ENCODE assay signal across 8 cellular contexts in genomic region chr10:47775361-47776231, GRCh38. TPM values are rescaled to one million over a fixed set of nuclear protein-coding genes. Genes with fewer than 3 reads are reported as not detected.
A peak's percentile ranks its signal among the peaks of the same experiment; 100 is the strongest.
DNase-seq lines count a peak whose midpoint lies in the region; ATAC-seq and TF ChIP-seq lines count a peak whose summit lies in the region.
"Not testable (repeated sequence)": the region's sequence is repeated elsewhere in the genome, so short reads cannot be mapped to it uniquely, and the experiment has no call there.

No MANE protein-coding gene starts in this region.

- H3K27ac Mint-ChIP-seq in activated naive CD4-positive, alpha-beta T cell treated with anti-CD3 and anti-CD28 coated beads for 36 hours, result not testable (repeated sequence)

- not testable (repeated sequence) for H3K4me2 ChIP-seq in MM.1S (ENCODE audit: low read depth, low read length); OCI-LY3 (ENCODE audit: low read length)

- H3K9me3 ChIP-seq in MM.1S (replicated peaks; ENCODE audit: insufficient read depth, low read length); OCI-LY3 (ENCODE audit: insufficient read depth, low read length): not testable (repeated sequence)

- DNase-seq in AML-193 (lab: John Stamatoyannopoulos, UW) (peak; percentile 36 to 44), MM.1S (peak; percentile 45), epithelial cell of proximal tubule (ENCODE audit: low read depth) (peak; percentile 26), kidney tubule cell (ENCODE audit: low spot score) (peak; percentile 72), retina (peak; percentile 30)
- peak; percentile 48 for DNase-seq in activated naive CD4-positive, alpha-beta T cell treated with anti-CD3 and anti-CD28 coated beads for 36 hours

- H3K36me3 ChIP-seq in MM.1S (replicated peaks; ENCODE audit: insufficient read depth, low read length); OCI-LY3 (replicated peaks; ENCODE audit: low read depth, low read length): not testable (repeated sequence)

- H3K9me2 ChIP-seq in MM.1S (replicated peaks; ENCODE audit: insufficient read depth, low read length), result not testable (repeated sequence)

- H3K79me2 ChIP-seq in MM.1S (ENCODE audit: low read length); OCI-LY3 (ENCODE audit: low read length): not testable (repeated sequence)

- H3K27me3 ChIP-seq in MM.1S (replicated peaks; ENCODE audit: insufficient read depth, low read length); OCI-LY3 (ENCODE audit: low read depth, low read length): not testable (repeated sequence)

- not testable (repeated sequence) for H3K9me3 Mint-ChIP-seq in activated naive CD4-positive, alpha-beta T cell treated with anti-CD3 and anti-CD28 coated beads for 36 hours

- H3K27ac ChIP-seq in MM.1S (ENCODE audit: low read length); OCI-LY3 (ENCODE audit: low read length): not testable (repeated sequence)

- not testable (repeated sequence) for H3K4me1 ChIP-seq in MM.1S (ENCODE audit: low read length); OCI-LY3 (ENCODE audit: low read length)

- H3F3A ChIP-seq in MM.1S (ENCODE audit: insufficient read depth, low read length), result not testable (repeated sequence)

- H3K27me3 Mint-ChIP-seq in activated naive CD4-positive, alpha-beta T cell treated with anti-CD3 and anti-CD28 coated beads for 36 hours (ENCODE audit: low read depth), result not testable (repeated sequence)

- not testable (repeated sequence) for H3K4me3 ChIP-seq in MM.1S (ENCODE audit: low read length); OCI-LY3 (ENCODE audit: low read length); epithelial cell of proximal tubule (ENCODE audit: low read depth, low read length)

- H3K36me3 Mint-ChIP-seq in activated naive CD4-positive, alpha-beta T cell treated with anti-CD3 and anti-CD28 coated beads for 36 hours (ENCODE audit: low read depth), result not testable (repeated sequence)

- ATAC-seq in GM18909 (IDR thresholded peaks at IDR 0.05; ENCODE audit: poor library complexity, unreplicated experiment), result peak; percentile 52

- H3K4me1 Mint-ChIP-seq in activated naive CD4-positive, alpha-beta T cell treated with anti-CD3 and anti-CD28 coated beads for 36 hours (ENCODE audit: low read depth), result not testable (repeated sequence)

- not testable (repeated sequence) for H2AFZ ChIP-seq in MM.1S (ENCODE audit: low read length); OCI-LY3 (ENCODE audit: low read depth, low read length)

- H3K4me3 Mint-ChIP-seq in activated naive CD4-positive, alpha-beta T cell treated with anti-CD3 and anti-CD28 coated beads for 36 hours, result not testable (repeated sequence)

- TF ChIP-seq CTCF in MM.1S (IDR thresholded peaks at IDR 0.05; ENCODE audit: low read length) (peak; percentile 45), OCI-LY3 (IDR thresholded peaks at IDR 0.05; ENCODE audit: low read depth, low read length) (peak; percentile 36), epithelial cell of proximal tubule (conservative IDR thresholded peaks at IDR 0.05; ENCODE audit: low read depth, low read length) (peak; percentile 69)

- H3K9ac ChIP-seq in MM.1S (ENCODE audit: low read length); OCI-LY3 (ENCODE audit: low read length): not testable (repeated sequence)

- intact Hi-C loops in activated naive CD4-positive, alpha-beta T cell treated with anti-CD3 and anti-CD28 coated beads for 36 hours (cut with micrococcal nuclease), result not testable (repeated sequence)

- H4K20me1 ChIP-seq in MM.1S (ENCODE audit: insufficient read depth, low read length); OCI-LY3 (ENCODE audit: insufficient read depth, low read length): not testable (repeated sequence)

- CTCF ChIA-PET in activated naive CD4-positive, alpha-beta T cell treated with anti-CD3 and anti-CD28 coated beads for 36 hours (lab: Charles Lee), result not testable (repeated sequence)

RNA-seq across cellular contexts. Expression of gene SYT15B, which starts 12.2 kb away (rescaled TPM):
- total RNA-seq in activated naive CD4-positive, alpha-beta T cell treated with anti-CD3 and anti-CD28 coated beads for 36 hours, result under 1 TPM in 1 of 2 experiments, not detected in 1; 0.07 TPM
- 0.07 TPM in 1 of 2 replicates, not detected in the other for total RNA-seq in epithelial cell of proximal tubule
